36 cellular contexts compared by ENCODE assay signal in genomic region chr9:7779201-7779600, GRCh38.
"Had no signal": no experiment of that assay in that cellular context is flagged by ENCODE, and none has a peak within 500 bp of the region (broad histone marks: within the 10 kb centered on the region; RNA-seq: fewer than 3 reads in every experiment).

No MANE protein-coding gene starts in this region.

- FAIRE-seq: bronchial epithelial cell had no signal

- H3K27me3 Mint-ChIP-seq: activated B cell treated with CpG ODN at 0.5 μM for 24 hours had no signal

- H3K9me3 Mint-ChIP-seq: activated B cell treated with CpG ODN at 0.5 μM for 24 hours; activated CD4-positive, alpha-beta memory T cell treated with anti-CD3 and anti-CD28 coated beads for 36 hours; activated CD8-positive, alpha-beta T cell treated with anti-CD3 and anti-CD28 coated beads for 36 hours; activated naive CD4-positive, alpha-beta T cell treated with anti-CD3 and anti-CD28 coated beads for 36 hours; activated naive CD4-positive, alpha-beta T cell treated with anti-CD3 and anti-CD28 coated beads, Interleukin-2, amount 50 U/mL, for 72 hours; activated naive CD8-positive, alpha-beta T cell treated with anti-CD3 and anti-CD28 coated beads for 36 hours; activated T-cell treated with anti-CD3 and anti-CD28 coated beads, Interleukin-2, amount 50 U/mL, for 4 hours; activated T-cell treated with anti-CD3 and anti-CD28 coated beads, Interleukin-2, amount 50 U/mL, for 72 hours; activated T-helper 1 cell treated with anti-CD3 and anti-CD28 coated beads, Interleukin-12 subunit alpha, Interleukin-12 subunit beta, Interleukin-2, Interleukin-4 antibody, amounts not matched to agents 30 ng/mL and 10 ng/mL and 1 ng/mL, durations not matched to agents 14 hours and 24 hours and 36 hours; activated T-helper 17 cell treated with anti-CD3 and anti-CD28 coated beads, Interleukin-2, amount 50 U/mL, for 72 hours; central memory CD8-positive, alpha-beta T cell; T-helper 1 cell treated with Interleukin-12 subunit alpha and Interleukin-12 subunit beta and Interleukin-4 antibody, amounts not matched to agents 30 μg/mL and 1 μg/mL, for 36 hours; T-helper 2 cell treated with Interferon-gamma antibody and Interleukin-4, amounts not matched to agents 5 μg/mL and 100 μg/mL, for 36 hours had no signal

- H3K4me1 ChIP-seq: adrenal gland had no signal

- H3K4me3 ChIP-seq: adrenal gland, cardiac muscle cell had no signal

- H3K27ac ChIP-seq: adrenal gland, cardiac muscle cell had no signal

- H3K4me3 Mint-ChIP-seq: activated B cell treated with CpG ODN at 0.5 μM for 24 hours; activated CD4-positive, alpha-beta memory T cell treated with anti-CD3 and anti-CD28 coated beads for 36 hours; activated CD4-positive, alpha-beta T cell treated with anti-CD3 and anti-CD28 coated beads, Interleukin-2, amount 10 ng/mL, durations not matched to agents 24 days and 14 days; activated CD8-positive, alpha-beta T cell treated with anti-CD3 and anti-CD28 coated beads for 36 hours; activated naive CD4-positive, alpha-beta T cell treated with anti-CD3 and anti-CD28 coated beads for 36 hours; activated naive CD8-positive, alpha-beta T cell treated with anti-CD3 and anti-CD28 coated beads for 36 hours; activated T-cell treated with anti-CD3 and anti-CD28 coated beads, Interleukin-2, amount 50 U/mL, for 4 hours; activated T-cell treated with anti-CD3 and anti-CD28 coated beads, Interleukin-2, amount 50 U/mL, for 72 hours; activated T-helper 1 cell treated with anti-CD3 and anti-CD28 coated beads, Interleukin-12 subunit alpha, Interleukin-12 subunit beta, Interleukin-2, Interleukin-4 antibody, amounts not matched to agents 30 ng/mL and 10 ng/mL and 1 ng/mL, durations not matched to agents 14 hours and 24 hours and 36 hours; activated T-helper 17 cell treated with anti-CD3 and anti-CD28 coated beads, Interleukin-2, amount 50 U/mL, for 72 hours; brain; central memory CD8-positive, alpha-beta T cell; T-helper 1 cell treated with Interleukin-12 subunit alpha and Interleukin-12 subunit beta and Interleukin-4 antibody, amounts not matched to agents 30 μg/mL and 1 μg/mL, for 36 hours; T-helper 2 cell treated with Interferon-gamma antibody and Interleukin-4, amounts not matched to agents 5 μg/mL and 100 μg/mL, for 36 hours had no signal

- ATAC-seq: activated CD8-positive, alpha-beta T cell treated with anti-CD3 and anti-CD28 coated beads for 36 hours; activated naive CD4-positive, alpha-beta T cell treated with anti-CD3 and anti-CD28 coated beads, Interleukin-2, amount 50 U/mL, for 72 hours; activated T-cell treated with anti-CD3 and anti-CD28 coated beads, Interleukin-2, amount 50 U/mL, for 4 hours; activated T-cell treated with anti-CD3 and anti-CD28 coated beads, Interleukin-2, amount 50 U/mL, for 72 hours; activated T-helper 17 cell treated with anti-CD3 and anti-CD28 coated beads, Interleukin-2, amount 50 U/mL, for 72 hours had no signal

- DNase-seq: activated B cell treated with CpG ODN at 0.5 μM for 24 hours; activated CD4-positive, alpha-beta memory T cell treated with anti-CD3 and anti-CD28 coated beads for 36 hours; activated CD4-positive, alpha-beta T cell treated with anti-CD3 and anti-CD28 coated beads for 4 hours; activated CD4-positive, alpha-beta T cell treated with anti-CD3 and anti-CD28 coated beads, Interleukin-2, amount 10 ng/mL, durations not matched to agents 24 days and 14 days; activated CD4-positive, alpha-beta T cell treated with anti-CD3 and anti-CD28 coated beads, Interleukin-2, amount 50 U/mL, for 1 hour; activated CD4-positive, alpha-beta T cell treated with anti-CD3 and anti-CD28 coated beads, Interleukin-2, amount 50 U/mL, for 4 hours; activated CD4-positive, CD25-positive, alpha-beta regulatory T cell treated with anti-CD3 and anti-CD28 coated beads, Interleukin-2, amount 50 U/mL, for 72 hours; activated CD8-positive, alpha-beta memory T cell treated with anti-CD3 and anti-CD28 coated beads, Interleukin-2, amount 50 U/mL, for 4 hours; activated CD8-positive, alpha-beta T cell treated with anti-CD3 and anti-CD28 coated beads for 36 hours; activated effector memory CD4-positive, alpha-beta T cell treated with anti-CD3 and anti-CD28 coated beads, Interleukin-2, amount 50 U/mL, for 16 hours; activated gamma-delta T cell treated with Interleukin-2 at 50 U/mL for 16 hours; activated naive CD4-positive, alpha-beta T cell; activated naive CD4-positive, alpha-beta T cell treated with anti-CD3 and anti-CD28 coated beads for 36 hours; activated naive CD4-positive, alpha-beta T cell treated with anti-CD3 and anti-CD28 coated beads, Interleukin-2, amount 50 U/mL, for 16 hours; activated naive CD8-positive, alpha-beta T cell treated with anti-CD3 and anti-CD28 coated beads for 36 hours; activated T-cell treated with anti-CD3 and anti-CD28 coated beads for 4 hours; activated T-cell treated with anti-CD3 and anti-CD28 coated beads, Interleukin-2, amount 50 U/mL, for 1 hour; activated T-cell treated with anti-CD3 and anti-CD28 coated beads, Interleukin-2, amount 50 U/mL, for 4 hours; activated T-cell treated with anti-CD3 and anti-CD28 coated beads, Interleukin-2, amount 50 U/mL, for 72 hours; adrenal gland; amniotic stem cell; aorta; caudate nucleus; cerebellar nuclear complex; T-helper 1 cell; T-helper 2 cell; T-helper 9 cell had no signal

- H3K36me3 Mint-ChIP-seq: activated CD4-positive, alpha-beta memory T cell treated with anti-CD3 and anti-CD28 coated beads for 36 hours; activated naive CD4-positive, alpha-beta T cell treated with anti-CD3 and anti-CD28 coated beads, Interleukin-2, amount 50 U/mL, for 72 hours; brain had no signal

- H3K4me1 Mint-ChIP-seq: activated B cell treated with CpG ODN at 0.5 μM for 24 hours; activated naive CD8-positive, alpha-beta T cell treated with anti-CD3 and anti-CD28 coated beads for 36 hours; central memory CD8-positive, alpha-beta T cell had no signal

- H3K9me3 ChIP-seq: adrenal gland had no signal

- H3K36me3 ChIP-seq: adrenal gland, cardiac muscle cell had no signal

- H3K27ac Mint-ChIP-seq: activated B cell treated with CpG ODN at 0.5 μM for 24 hours; activated CD4-positive, alpha-beta memory T cell treated with anti-CD3 and anti-CD28 coated beads for 36 hours; activated CD4-positive, alpha-beta T cell treated with anti-CD3 and anti-CD28 coated beads, Interleukin-2, amount 10 ng/mL, durations not matched to agents 24 days and 14 days; activated CD8-positive, alpha-beta T cell treated with anti-CD3 and anti-CD28 coated beads for 36 hours; activated naive CD4-positive, alpha-beta T cell treated with anti-CD3 and anti-CD28 coated beads for 36 hours; activated naive CD4-positive, alpha-beta T cell treated with anti-CD3 and anti-CD28 coated beads, Interleukin-2, amount 50 U/mL, for 72 hours; activated naive CD8-positive, alpha-beta T cell treated with anti-CD3 and anti-CD28 coated beads for 36 hours; activated T-cell treated with anti-CD3 and anti-CD28 coated beads, Interleukin-2, amount 50 U/mL, for 72 hours; activated T-helper 1 cell treated with anti-CD3 and anti-CD28 coated beads, Interleukin-12 subunit alpha, Interleukin-12 subunit beta, Interleukin-2, Interleukin-4 antibody, amounts not matched to agents 30 ng/mL and 10 ng/mL and 1 ng/mL, durations not matched to agents 14 hours and 24 hours and 36 hours; activated T-helper 17 cell treated with anti-CD3 and anti-CD28 coated beads, Interleukin-2, amount 50 U/mL, for 72 hours; T-helper 1 cell treated with Interleukin-12 subunit alpha and Interleukin-12 subunit beta and Interleukin-4 antibody, amounts not matched to agents 30 μg/mL and 1 μg/mL, for 36 hours; T-helper 2 cell treated with Interferon-gamma antibody and Interleukin-4, amounts not matched to agents 5 μg/mL and 100 μg/mL, for 36 hours had no signal
